ENCODE assay signal across 13 cellular contexts in genomic region chr9:124296800-124297552, GRCh38. TPM values are rescaled to one million over a fixed set of nuclear protein-coding genes. Genes with fewer than 3 reads are reported as not detected.
DNase-seq lines count a peak whose midpoint lies in the region; ATAC-seq and TF ChIP-seq lines count a peak whose summit lies in the region.
"Had no signal": no experiment of that assay in that cellular context is flagged by ENCODE, and none has a peak within 500 bp of the region (broad histone marks: within the 10 kb centered on the region; RNA-seq: fewer than 3 reads in every experiment).

No MANE protein-coding gene starts in this region.

- no peaks in the 10 kb centered on the region for H3K27me3 Mint-ChIP-seq in effector memory CD8-positive, alpha-beta T cell

- H3K36me3 Mint-ChIP-seq in effector memory CD8-positive, alpha-beta T cell (ENCODE audit: insufficient read depth) = no peaks in the 10 kb centered on the region

- no peaks in the 10 kb centered on the region for H3K9me3 Mint-ChIP-seq in effector memory CD8-positive, alpha-beta T cell

- no peaks in the 10 kb centered on the region for H3K27me3 ChIP-seq in heart right ventricle
- no peaks in the 10 kb centered on the region for H3K27me3 ChIP-seq in muscle layer of duodenum (ENCODE audit: low read depth, low read length)
- no peaks in the 10 kb centered on the region for H3K27me3 ChIP-seq in upper lobe of right lung

- H3K27ac Mint-ChIP-seq in effector memory CD8-positive, alpha-beta T cell = no peak overlapping the region

- peaks cover 16 to 40% of the 10 kb centered on the region in 2 donors for H3K4me1 Mint-ChIP-seq in effector memory CD8-positive, alpha-beta T cell (ENCODE audit: low read depth in 2 of 2)

- H3K27ac ChIP-seq in heart right ventricle (peak overlapping the region in 8 of 10 donors; percentile 53 to 84 (median 64)), cingulate gyrus (ENCODE audit: low read depth, low read length) (peak overlapping the region; percentile 48), muscle layer of duodenum (ENCODE audit: low read length) (peak overlapping the region; percentile 36), upper lobe of right lung (peak overlapping the region; percentile 38)

- intact Hi-C loops in heart right ventricle (cut with DNase I) = loop anchor here in 1 of 10 donors (10.0 kb wide), 1 partner anchor 162 kb away; no protein-coding TSS in a partner anchor
- intact Hi-C loops in Right ventricle myocardium inferior (cut with DNase I) = loop anchor here (2.0 to 5.0 kb wide), 3 partner anchors 16 to 80 kb away; partner anchors contain the start of gene NEK6
- intact Hi-C loops in upper lobe of right lung (cut with DNase I) = no loop called here

- H3K4me3 Mint-ChIP-seq in effector memory CD8-positive, alpha-beta T cell = no peak overlapping the region

- WGBS in heart right ventricle, 2 donors = 68 to 72% methylated on average over 14 of the region's 14 CpGs

- ATAC-seq in heart right ventricle = peak in 2 of 8 donors; percentile 8 to 17
- ATAC-seq in Right ventricle myocardium inferior = no peak
- no peak for ATAC-seq in upper lobe of right lung
- no peak for ATAC-seq in GM21529 (IDR thresholded peaks at IDR 0.05; ENCODE audit: unreplicated experiment)
- ATAC-seq in effector memory CD8-positive, alpha-beta T cell (replicated peaks) = no peak

- H3K4me3 ChIP-seq in heart right ventricle (no peak overlapping the region), muscle layer of duodenum (ENCODE audit: low read depth in 1 of 2, low read length in 2 of 2) (no peak overlapping the region), upper lobe of right lung (no peak overlapping the region)

- H3K9me3 ChIP-seq in heart right ventricle = no peaks in the 10 kb centered on the region
- no peaks in the 10 kb centered on the region for H3K9me3 ChIP-seq in muscle layer of duodenum (ENCODE audit: control insufficient read depth in 1 of 2, low read length in 2 of 2)
- no peaks in the 10 kb centered on the region for H3K9me3 ChIP-seq in upper lobe of right lung

- no peak for TF ChIP-seq CTCF in heart right ventricle (IDR thresholded peaks at IDR 0.05)
- no peak for TF ChIP-seq CTCF in upper lobe of right lung (IDR thresholded peaks at IDR 0.05)

- no peak for DNase-seq in heart right ventricle
- no peak for DNase-seq in Right ventricle myocardium inferior (ENCODE audit: missing footprints)
- no peak for DNase-seq in upper lobe of right lung
- DNase-seq in effector memory CD8-positive, alpha-beta T cell = no peak
- no peak for DNase-seq in NCI-H345 (lab: John Stamatoyannopoulos, UW)
- DNase-seq: activated naive CD4-positive, alpha-beta T cell treated with Interleukin-2 at 50 U/mL for 16 hours; central memory CD4-positive, alpha-beta T cell; NCI-H1417 treated with DMSO at 0.1 percent for 48 hours; NCI-H524 treated with DMSO at 0.1 percent for 48 hours; SIG-M5 had no signal

- peaks cover 28 to 79% (median 70%) of the 10 kb centered on the region in 9 donors for H3K4me1 ChIP-seq in heart right ventricle
- H3K4me1 ChIP-seq in muscle layer of duodenum (ENCODE audit: control insufficient read depth in 1 of 2, insufficient read depth in 2 of 2, low read length in 2 of 2) = peaks cover 8 to 58% of the 10 kb centered on the region in 2 donors
- H3K4me1 ChIP-seq in upper lobe of right lung = peaks cover 81% of the 10 kb centered on the region

- H3K36me3 ChIP-seq in heart right ventricle = peaks cover 0 to 34% (median 0%) of the 10 kb centered on the region in 9 donors
- peaks cover 3 to 6% of the 10 kb centered on the region in 2 donors for H3K36me3 ChIP-seq in muscle layer of duodenum (ENCODE audit: control insufficient read depth in 1 of 2, insufficient read depth in 2 of 2, low read length in 2 of 2)
- H3K36me3 ChIP-seq in upper lobe of right lung = no peaks in the 10 kb centered on the region

RNA-seq across cellular contexts. Expression of gene NEK6, which starts 39.2 kb away (rescaled TPM):
- total RNA-seq in heart right ventricle = 10 to 100 TPM in 4 of 10 donors, 1 to 10 TPM in 6; 4.6 to 22.4 (median 7.9) TPM
- 1 to 10 TPM; 1.9 to 2.1 TPM for polyA plus RNA-seq in heart right ventricle
- 10.5 TPM for total RNA-seq in Right ventricle myocardium inferior
- 137 TPM for total RNA-seq in upper lobe of right lung
